Comparison of ENCODE assay signal across 2 cellular contexts in the genomic region with DNA sequence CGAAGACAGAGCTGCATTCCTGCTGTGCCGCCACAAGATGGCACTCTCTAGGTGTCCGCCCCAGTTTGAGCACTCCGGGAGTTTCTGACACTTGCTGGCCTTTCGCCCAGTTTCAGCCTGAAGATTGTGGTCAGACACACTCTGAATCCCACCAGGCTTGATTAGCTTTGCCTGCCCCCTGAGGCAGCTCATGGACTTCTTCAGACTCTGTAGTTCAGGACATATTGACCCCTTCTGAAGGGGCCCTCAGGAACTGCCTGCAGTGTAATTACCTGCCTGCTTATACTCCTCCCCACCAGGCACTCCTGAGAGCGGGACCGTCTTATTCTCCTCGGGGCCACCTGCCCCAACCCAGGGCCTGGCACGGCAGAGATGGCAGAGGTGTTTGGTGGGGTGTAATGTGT.
TF ChIP-seq lines count a peak whose summit lies in the region.

No MANE protein-coding gene starts in this region.

TF ChIP-seq in HEK293, 187 proteins besides CTCF, POLR2A, EP300 and RAD21 (continued from another document):
- TF ChIP-seq SP2 (tag by site-specific recombination; IDR thresholded peaks at IDR 0.05) (no peak), ZNF335 (tag by site-specific recombination; conservative IDR thresholded peaks at IDR 0.05) (0 out of 2 replicates have a peak, but pooled peaks have one; percentile 28), ZBTB17 (tag by site-specific recombination; IDR thresholded peaks at IDR 0.05) (peak; percentile 96), ZFP3 (tag by site-specific recombination; IDR thresholded peaks at IDR 0.05; ENCODE audit: low read depth) (no peak), ZNF660 (tag by site-specific recombination; IDR thresholded peaks at IDR 0.05) (0 out of 2 replicates have a peak, but pooled peaks have one; percentile 47), ZNF350 (tag by site-specific recombination; IDR thresholded peaks at IDR 0.05) (no peak), ZIC2 (tag by site-specific recombination; IDR thresholded peaks at IDR 0.05) (peak; percentile 85)
- TF ChIP-seq, protein P1, sequence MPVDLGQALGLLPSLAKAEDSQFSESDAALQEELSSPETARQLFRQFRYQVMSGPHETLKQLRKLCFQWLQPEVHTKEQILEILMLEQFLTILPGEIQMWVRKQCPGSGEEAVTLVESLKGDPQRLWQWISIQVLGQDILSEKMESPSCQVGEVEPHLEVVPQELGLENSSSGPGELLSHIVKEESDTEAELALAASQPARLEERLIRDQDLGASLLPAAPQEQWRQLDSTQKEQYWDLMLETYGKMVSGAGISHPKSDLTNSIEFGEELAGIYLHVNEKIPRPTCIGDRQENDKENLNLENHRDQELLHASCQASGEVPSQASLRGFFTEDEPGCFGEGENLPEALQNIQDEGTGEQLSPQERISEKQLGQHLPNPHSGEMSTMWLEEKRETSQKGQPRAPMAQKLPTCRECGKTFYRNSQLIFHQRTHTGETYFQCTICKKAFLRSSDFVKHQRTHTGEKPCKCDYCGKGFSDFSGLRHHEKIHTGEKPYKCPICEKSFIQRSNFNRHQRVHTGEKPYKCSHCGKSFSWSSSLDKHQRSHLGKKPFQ (tag by site-specific recombination; IDR thresholded peaks at IDR 0.05) = 0 out of 2 replicates have a peak, but pooled peaks have one; percentile 17

TF ChIP-seq in K562, 482 proteins besides CTCF, POLR2A, EP300 and RAD21 (continued from another document):
- TF ChIP-seq, protein P2, sequence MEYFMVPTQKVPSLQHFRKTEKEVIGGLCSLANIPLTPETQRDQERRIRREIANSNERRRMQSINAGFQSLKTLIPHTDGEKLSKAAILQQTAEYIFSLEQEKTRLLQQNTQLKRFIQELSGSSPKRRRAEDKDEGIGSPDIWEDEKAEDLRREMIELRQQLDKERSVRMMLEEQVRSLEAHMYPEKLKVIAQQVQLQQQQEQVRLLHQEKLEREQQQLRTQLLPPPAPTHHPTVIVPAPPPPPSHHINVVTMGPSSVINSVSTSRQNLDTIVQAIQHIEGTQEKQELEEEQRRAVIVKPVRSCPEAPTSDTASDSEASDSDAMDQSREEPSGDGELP (CRISPR knock-in tag; IDR thresholded peaks at IDR 0.05; ENCODE audit: borderline replicate concordance) = peak; percentile 27; the same call in 1 of the 2 replicates
- TF ChIP-seq KLF16 (IDR thresholded peaks at IDR 0.05) (peak; percentile 25; the same call in 1 of the 2 replicates), TEAD4 (IDR thresholded peaks at IDR 0.05; ENCODE audit: low read length) (peak; percentile 37; the same call in 1 of the 2 replicates), TEAD4 (CRISPR knock-in tag; IDR thresholded peaks at IDR 0.05; ENCODE audit: borderline replicate concordance) (no peak), CC2D1A (IDR thresholded peaks at IDR 0.05) (peak; percentile 27; the same call in 1 of the 2 replicates), ZNF146 (CRISPR knock-in tag; IDR thresholded peaks at IDR 0.05; ENCODE audit: unreplicated experiment) (no peak), XRCC5 (IDR thresholded peaks at IDR 0.05; ENCODE audit: low read depth, low read length) (0 out of 2 replicates have a peak, but pooled peaks have one; percentile 63), TCFL5 (CRISPR knock-in tag; conservative IDR thresholded peaks at IDR 0.05) (no peak), TEAD1 (CRISPR knock-in tag; IDR thresholded peaks at IDR 0.05) (peak in 1 of 2 experiments; percentile 68; a peak in 1 of 4 replicates), ZNF217 (CRISPR knock-in tag; IDR thresholded peaks at IDR 0.05) (no peak), ZNF134 (CRISPR knock-in tag; conservative IDR thresholded peaks at IDR 0.05) (no peak), RUNX1 (IDR thresholded peaks at IDR 0.05; ENCODE audit: low read depth) (no peak), XRCC3 (IDR thresholded peaks at IDR 0.05) (no peak), DNMT1 (IDR thresholded peaks at IDR 0.05) (no peak), ZBTB17 (CRISPR knock-in tag; IDR thresholded peaks at IDR 0.05) (peak; percentile 78; the same call in 1 of the 2 replicates), MTF1 (CRISPR knock-in tag; IDR thresholded peaks at IDR 0.05; ENCODE audit: borderline replicate concordance) (no peak), NFIC (IDR thresholded peaks at IDR 0.05) (peak; percentile 86), PCBP2 (IDR thresholded peaks at IDR 0.05; ENCODE audit: low read depth, low read length, poor library complexity, severe bottlenecking) (no peak), ZBTB1 (CRISPR knock-in tag; IDR thresholded peaks at IDR 0.05; ENCODE audit: borderline replicate concordance, low read depth) (no peak), SMC3 (conservative IDR thresholded peaks at IDR 0.05; ENCODE audit: insufficient read depth, low read depth, low read length) (peak; percentile 83), MEIS2 (IDR thresholded peaks at IDR 0.05; ENCODE audit: partially characterized antibody) (peak; percentile 28), CREM (IDR thresholded peaks at IDR 0.05; ENCODE audit: low read depth) (0 out of 2 replicates have a peak, but pooled peaks have one; percentile 7)
- TF ChIP-seq, protein P3, sequence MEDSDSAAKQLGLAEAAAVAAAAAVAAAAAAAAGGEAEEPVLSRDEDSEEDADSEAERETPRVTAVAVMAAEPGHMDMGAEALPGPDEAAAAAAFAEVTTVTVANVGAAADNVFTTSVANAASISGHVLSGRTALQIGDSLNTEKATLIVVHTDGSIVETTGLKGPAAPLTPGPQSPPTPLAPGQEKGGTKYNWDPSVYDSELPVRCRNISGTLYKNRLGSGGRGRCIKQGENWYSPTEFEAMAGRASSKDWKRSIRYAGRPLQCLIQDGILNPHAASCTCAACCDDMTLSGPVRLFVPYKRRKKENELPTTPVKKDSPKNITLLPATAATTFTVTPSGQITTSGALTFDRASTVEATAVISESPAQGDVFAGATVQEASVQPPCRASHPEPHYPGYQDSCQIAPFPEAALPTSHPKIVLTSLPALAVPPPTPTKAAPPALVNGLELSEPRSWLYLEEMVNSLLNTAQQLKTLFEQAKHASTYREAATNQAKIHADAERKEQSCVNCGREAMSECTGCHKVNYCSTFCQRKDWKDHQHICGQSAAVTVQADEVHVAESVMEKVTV (CRISPR knock-in tag; IDR thresholded peaks at IDR 0.05) = 0 out of 2 replicates have a peak, but pooled peaks have one; percentile 0
- TF ChIP-seq, protein P4, sequence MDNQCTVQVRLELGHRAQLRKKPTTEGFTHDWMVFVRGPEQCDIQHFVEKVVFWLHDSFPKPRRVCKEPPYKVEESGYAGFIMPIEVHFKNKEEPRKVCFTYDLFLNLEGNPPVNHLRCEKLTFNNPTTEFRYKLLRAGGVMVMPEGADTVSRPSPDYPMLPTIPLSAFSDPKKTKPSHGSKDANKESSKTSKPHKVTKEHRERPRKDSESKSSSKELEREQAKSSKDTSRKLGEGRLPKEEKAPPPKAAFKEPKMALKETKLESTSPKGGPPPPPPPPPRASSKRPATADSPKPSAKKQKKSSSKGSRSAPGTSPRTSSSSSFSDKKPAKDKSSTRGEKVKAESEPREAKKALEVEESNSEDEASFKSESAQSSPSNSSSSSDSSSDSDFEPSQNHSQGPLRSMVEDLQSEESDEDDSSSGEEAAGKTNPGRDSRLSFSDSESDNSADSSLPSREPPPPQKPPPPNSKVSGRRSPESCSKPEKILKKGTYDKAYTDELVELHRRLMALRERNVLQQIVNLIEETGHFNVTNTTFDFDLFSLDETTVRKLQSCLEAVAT (IDR thresholded peaks at IDR 0.05) = 0 out of 4 replicates have a peak, but pooled peaks of 1 of the 2 experiments have one; percentile 47
